Comparison of ENCODE assay signal across 18 cellular contexts in the genomic region with DNA sequence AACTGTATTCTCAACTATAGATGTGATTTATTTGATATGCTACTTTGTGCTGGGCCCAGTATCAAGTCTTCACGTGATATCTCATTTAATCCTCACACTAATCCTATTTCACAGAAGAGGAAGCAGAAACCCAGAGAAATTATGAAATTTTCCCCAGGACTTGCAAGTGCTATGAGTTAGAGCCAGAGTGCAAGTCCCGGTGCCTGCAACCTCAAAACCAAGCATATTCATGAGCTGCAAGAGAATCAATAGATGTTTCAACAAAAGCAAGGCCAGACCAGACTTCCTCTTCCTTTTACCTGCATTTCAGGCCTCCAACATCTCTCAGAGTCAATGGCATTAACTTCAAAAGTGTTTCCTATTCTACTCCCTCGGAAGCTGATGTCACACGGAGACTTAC.
DNase-seq lines count a peak whose midpoint lies in the region; ATAC-seq and TF ChIP-seq lines count a peak whose summit lies in the region.
"Had no signal": no experiment of that assay in that cellular context is flagged by ENCODE, and none has a peak within 500 bp of the region (broad histone marks: within the 10 kb centered on the region; RNA-seq: fewer than 3 reads in every experiment).

No MANE protein-coding gene starts in this region.

- no peak overlapping the region for H3K4me3 ChIP-seq in esophagus muscularis mucosa
- H3K4me3 ChIP-seq: HAP-1, SJSA1 had no signal

- 65% methylated on average over 4 of the region's 4 CpGs for WGBS in esophagus muscularis mucosa

- no peak for TF ChIP-seq EP300 in esophagus muscularis mucosa (IDR thresholded peaks at IDR 0.05)

- ATAC-seq in GM19452 (IDR thresholded peaks at IDR 0.05; ENCODE audit: unreplicated experiment) = no peak

- no peak overlapping the region for H3K27ac ChIP-seq in esophagus muscularis mucosa (replicated peaks in 1 of 4)
- H3K27ac ChIP-seq: SJSA1 had no signal

- TF ChIP-seq POLR2A in esophagus muscularis mucosa (IDR thresholded peaks at IDR 0.05; ENCODE audit: low read depth) = no peak

- no peaks in the 10 kb centered on the region for H3K36me3 ChIP-seq in esophagus muscularis mucosa
- H3K36me3 ChIP-seq: HAP-1, SJSA1 had no signal

- intact Hi-C loops in esophagus muscularis mucosa (cut with DNase I) = no loop called here

- no peak for TF ChIP-seq CTCF in esophagus muscularis mucosa (IDR thresholded peaks at IDR 0.05)

- H3K27me3 ChIP-seq in esophagus muscularis mucosa = no peaks in the 10 kb centered on the region
- H3K27me3 ChIP-seq: SJSA1 had no signal

- no peaks in the 10 kb centered on the region for H3K9me3 ChIP-seq in esophagus muscularis mucosa
- H3K9me3 ChIP-seq: HAP-1, SJSA1 had no signal

- peaks cover 0 to 8% (median 4%) of the 10 kb centered on the region in 4 donors for H3K4me1 ChIP-seq in esophagus muscularis mucosa
- H3K4me1 ChIP-seq: HAP-1, SJSA1 had no signal

- peak; percentile 35 for DNase-seq in GF-D8 (lab: John Stamatoyannopoulos, UW)
- DNase-seq in MV-4-11 (lab: John Stamatoyannopoulos, UW) = peak; percentile 99
- peak; percentile 17 for DNase-seq in OCI-M1 (lab: John Stamatoyannopoulos, UW)
- peak; percentile 31 for DNase-seq in esophagus muscularis mucosa (ENCODE audit: extremely low spot score)
- DNase-seq in T1000 (lab: John Stamatoyannopoulos, UW) = no peak
- no peak for DNase-seq in activated effector memory CD4-positive, alpha-beta T cell treated with Interleukin-2 at 50 U/mL for 16 hours
- DNase-seq: ACHN; CD4-positive, CD25-positive, alpha-beta regulatory T cell; COR-L47; DMS 273 treated with DMSO at 0.1 percent for 48 hours; DND-41; KBM-7; NCI-H1105 treated with DMSO at 0.1 percent for 48 hours; NCI-H1694; NCI-H2081 treated with DMSO at 0.1 percent for 48 hours had no signal

Comparison
In these comparisons a context has a peak if more than half of its experiments do, and no peak if none do; other contexts are left out.
1. DNase-seq: peak in GF-D8 (single experiment), MV-4-11 (single experiment), OCI-M1 (single experiment) and esophagus muscularis mucosa (single experiment); none in T1000 (single experiment) and activated effector memory CD4-positive, alpha-beta T cell treated with Interleukin-2 at 50 U/mL for 16 hours (single experiment).